ENCODE assay signal across 8 cellular contexts in genomic region chr5:96961053-96961452, GRCh38. TPM values are rescaled to one million over a fixed set of nuclear protein-coding genes. Genes with fewer than 3 reads are reported as not detected.
DNase-seq lines count a peak whose midpoint lies in the region; ATAC-seq, FAIRE-seq and TF ChIP-seq lines count a peak whose summit lies in the region.

No MANE protein-coding gene starts in this region.

- H3K4me3 ChIP-seq in mucosa of descending colon (no peak overlapping the region), PC-3 (ENCODE audit: low read length) (no peak overlapping the region)

- H4K20me1 ChIP-seq in PC-3 (ENCODE audit: low read length), result no peaks in the 10 kb centered on the region

- H3K4me2 ChIP-seq in PC-3 (ENCODE audit: low read length), result no peak overlapping the region

- TF ChIP-seq CTCF in mucosa of descending colon (IDR thresholded peaks at IDR 0.05), result no peak
- TF ChIP-seq CTCF in PC-3 (conservative IDR thresholded peaks at IDR 0.05; ENCODE audit: low read depth, low read length), result no peak

- no peaks in the 10 kb centered on the region for H3F3A ChIP-seq in PC-3 (ENCODE audit: low read length, unreplicated experiment)

- H3K9me3 ChIP-seq in mucosa of descending colon, result no peaks in the 10 kb centered on the region
- no peaks in the 10 kb centered on the region for H3K9me3 ChIP-seq in PC-3 (ENCODE audit: low read length)

- FAIRE-seq in HTR-8/SVneo (lab: Jason Lieb, UNC), result no peak

- POLR2A ChIA-PET in PC-3 (lab: Charles Lee; ENCODE audit: unreplicated experiment), result interaction anchor here (0.6 kb wide), 1 partner anchor 135 kb away, joined by 4 read pairs; no protein-coding TSS in a partner anchor

- no peaks in the 10 kb centered on the region for H3K27me3 ChIP-seq in PC-3 (ENCODE audit: low read length)

- no TSS peak for BruUV-seq in PC-3 (replicated peaks; lab: Mats Ljungman, UMichigan)

- H3K79me2 ChIP-seq in PC-3 (ENCODE audit: low read length), result 0 out of 2 replicates have a peak, but pooled peaks cover 7% of the 10 kb centered on the region

- no peaks in the 10 kb centered on the region for H3K9me2 ChIP-seq in PC-3 (replicated peaks; ENCODE audit: low read length)

- H3K27ac ChIP-seq in PC-3 (ENCODE audit: low read length), result no peak overlapping the region

- DNase-seq in NAMALWA (ENCODE audit: low spot score) (peak; percentile 80), mucosa of descending colon (no peak), HTR-8/SVneo (ENCODE audit: insufficient read length, low spot score) (no peak), NCI-H82 treated with DMSO at 0.1 percent for 48 hours (lab: John Stamatoyannopoulos, UW; ENCODE audit: unreplicated experiment) (no peak), NCI-H510A (lab: John Stamatoyannopoulos, UW) (no peak), PC-3 (no peak)

- ATAC-seq in GM18867 (IDR thresholded peaks at IDR 0.05; ENCODE audit: unreplicated experiment), result peak; percentile 60
- peak; percentile 42 for ATAC-seq in HG02678 (IDR thresholded peaks at IDR 0.05; ENCODE audit: unreplicated experiment)
- ATAC-seq in mucosa of descending colon, result peak; percentile 48
- ATAC-seq in PC-3, result no peak

- no peaks in the 10 kb centered on the region for H3K4me1 ChIP-seq in mucosa of descending colon (ENCODE audit: low read depth)
- H3K4me1 ChIP-seq in PC-3 (ENCODE audit: insufficient read depth, low read length), result no peaks in the 10 kb centered on the region

- H2AFZ ChIP-seq in PC-3 (ENCODE audit: low read length), result no peak overlapping the region

- H3K36me3 ChIP-seq in mucosa of descending colon (ENCODE audit: low read depth) (no peaks in the 10 kb centered on the region), PC-3 (ENCODE audit: low read depth, low read length) (no peaks in the 10 kb centered on the region)

- CTCF ChIA-PET in PC-3 (lab: Charles Lee), result interaction anchor here (0.7 kb wide), 1 partner anchor 100 kb away, joined by 3 read pairs; no protein-coding TSS in a partner anchor

- H3K9ac ChIP-seq in PC-3 (ENCODE audit: low read length), result no peak overlapping the region

- intact Hi-C loops in mucosa of descending colon (cut with DNase I, micrococcal nuclease), result no loop called here
- intact Hi-C loops in PC-3 (cut with micrococcal nuclease), result no loop called here

RNA-seq across cellular contexts. Expression of gene LNPEP, which starts 25.2 kb away (rescaled TPM):
- total RNA-seq in mucosa of descending colon (10 to 100 TPM; 32.3 to 54.7 (median 38.2) TPM), PC-3 (2014; rRNA removed) (11.1 and 20.2 TPM in 2 replicates)
